In genomic region chr1:169941982-169942830, GRCh38 we compare ENCODE assay signal across 11 cellular contexts. TPM values are rescaled to one million over a fixed set of nuclear protein-coding genes. Genes with fewer than 3 reads are reported as not detected.
DNase-seq lines count a peak whose midpoint lies in the region; ATAC-seq, FAIRE-seq and TF ChIP-seq lines count a peak whose summit lies in the region.
"Had no signal": no experiment of that assay in that cellular context is flagged by ENCODE, and none has a peak within 500 bp of the region (broad histone marks: within the 10 kb centered on the region; RNA-seq: fewer than 3 reads in every experiment).

No MANE protein-coding gene starts in this region.

- peaks cover 16% of the 10 kb centered on the region for H3K4me1 Mint-ChIP-seq in nephron
- H3K4me1 Mint-ChIP-seq in stimulated activated naive B cell treated with anti-CD40 and anti-IgM and Interleukin-4, amounts not matched to agents 10 μg/mL and 1 μg/mL and 100 μg/mL, for 72 hours = no peaks in the 10 kb centered on the region
- no peaks in the 10 kb centered on the region for H3K4me1 Mint-ChIP-seq in stimulated activated memory B cell treated with anti-CD40 and anti-IgM and Interleukin-4, amounts not matched to agents 10 μg/mL and 1 μg/mL and 100 μg/mL, for 72 hours

- no peaks in the 10 kb centered on the region for H3K9me3 Mint-ChIP-seq in nephron
- H3K9me3 Mint-ChIP-seq in stimulated activated naive B cell treated with anti-CD40 and anti-IgM and Interleukin-4, amounts not matched to agents 10 μg/mL and 1 μg/mL and 100 μg/mL, for 72 hours = no peaks in the 10 kb centered on the region
- H3K9me3 Mint-ChIP-seq in stimulated activated memory B cell treated with anti-CD40 and anti-IgM and Interleukin-4, amounts not matched to agents 10 μg/mL and 1 μg/mL and 100 μg/mL, for 72 hours = no peaks in the 10 kb centered on the region

- H3K4me3 ChIP-seq in cardiac fibroblast (replicated peaks in 1 of 2; ENCODE audit: low read depth in 2 of 2, low read length in 2 of 2) = no peak overlapping the region
- H3K4me3 ChIP-seq: cardiac muscle cell, pancreas had no signal

- FAIRE-seq in RCC 7860 (lab: Jason Lieb, UNC) = no peak

- peak overlapping the region in 1 of 3 experiments; percentile 20 for H3K4me3 Mint-ChIP-seq in nephron
- H3K4me3 Mint-ChIP-seq in stimulated activated naive B cell treated with anti-CD40 and anti-IgM and Interleukin-4, amounts not matched to agents 10 μg/mL and 1 μg/mL and 100 μg/mL, for 72 hours = no peak overlapping the region
- no peak overlapping the region for H3K4me3 Mint-ChIP-seq in stimulated activated memory B cell treated with anti-CD40 and anti-IgM and Interleukin-4, amounts not matched to agents 10 μg/mL and 1 μg/mL and 100 μg/mL, for 72 hours

- TF ChIP-seq CTCF in cardiac fibroblast (IDR thresholded peaks at IDR 0.05; ENCODE audit: low read depth, low read length) (no peak), nephron (IDR thresholded peaks at IDR 0.05; ENCODE audit: unreplicated experiment in 3 of 3) (no peak)

- H3K27ac Mint-ChIP-seq in nephron = peak overlapping the region; percentile 86 to 92 (median 88)
- no peak overlapping the region for H3K27ac Mint-ChIP-seq in stimulated activated naive B cell treated with anti-CD40 and anti-IgM and Interleukin-4, amounts not matched to agents 10 μg/mL and 1 μg/mL and 100 μg/mL, for 72 hours
- no peak overlapping the region for H3K27ac Mint-ChIP-seq in stimulated activated memory B cell treated with anti-CD40 and anti-IgM and Interleukin-4, amounts not matched to agents 10 μg/mL and 1 μg/mL and 100 μg/mL, for 72 hours

- in situ Hi-C loops in Caki2 (cut with HindIII; ENCODE audit: low pct_unique_long_range_greater_than_20kb, low sequenced_read_pairs) = no loop called here

- no peak for ATAC-seq in stimulated activated naive B cell treated with anti-CD40 and anti-IgM and Interleukin-4, amounts not matched to agents 10 μg/mL and 1 μg/mL and 100 μg/mL, for 72 hours (replicated peaks)
- ATAC-seq in stimulated activated memory B cell treated with anti-CD40 and anti-IgM and Interleukin-4, amounts not matched to agents 10 μg/mL and 1 μg/mL and 100 μg/mL, for 72 hours = no peak
- ATAC-seq: left lobe of liver had no signal

- H3K27me3 Mint-ChIP-seq in nephron (ENCODE audit: low read depth) = no peaks in the 10 kb centered on the region
- no peaks in the 10 kb centered on the region for H3K27me3 Mint-ChIP-seq in stimulated activated naive B cell treated with anti-CD40 and anti-IgM and Interleukin-4, amounts not matched to agents 10 μg/mL and 1 μg/mL and 100 μg/mL, for 72 hours
- H3K27me3 Mint-ChIP-seq in stimulated activated memory B cell treated with anti-CD40 and anti-IgM and Interleukin-4, amounts not matched to agents 10 μg/mL and 1 μg/mL and 100 μg/mL, for 72 hours = no peaks in the 10 kb centered on the region

- H3K36me3 Mint-ChIP-seq in nephron (ENCODE audit: low read depth) = no peaks in the 10 kb centered on the region
- no peaks in the 10 kb centered on the region for H3K36me3 Mint-ChIP-seq in stimulated activated naive B cell treated with anti-CD40 and anti-IgM and Interleukin-4, amounts not matched to agents 10 μg/mL and 1 μg/mL and 100 μg/mL, for 72 hours
- H3K36me3 Mint-ChIP-seq in stimulated activated memory B cell treated with anti-CD40 and anti-IgM and Interleukin-4, amounts not matched to agents 10 μg/mL and 1 μg/mL and 100 μg/mL, for 72 hours = no peaks in the 10 kb centered on the region

- peak; percentile 78 for DNase-seq in Caki2 (ENCODE audit: low read depth)
- DNase-seq in HT-29 (ENCODE audit: low spot score) = peak; percentile 55
- peak; percentile 19 to 48 for DNase-seq in cardiac fibroblast (ENCODE audit: low read depth in 2 of 2)
- no peak for DNase-seq in RCC 7860 (ENCODE audit: low spot score)
- DNase-seq in NCI-H1694 treated with DMSO at 0.1 percent for 48 hours (lab: John Stamatoyannopoulos, UW) = no peak
- no peak for DNase-seq in stimulated activated naive B cell treated with anti-CD40 and anti-IgM and Interleukin-4, amounts not matched to agents 10 μg/mL and 1 μg/mL and 100 μg/mL, for 72 hours
- DNase-seq: pancreas had no signal

RNA-seq across cellular contexts. Expression of gene SCYL3, which starts 48.5 kb away (rescaled TPM):
- 3.5 and 8.2 TPM in 2 replicates for total RNA-seq in Caki2 (2014; rRNA removed; shearing (Covaris generic); ENCODE audit: low replicate concordance)
- 4.4 and 5.7 TPM in 2 replicates for total RNA-seq in HT-29 (2014; rRNA removed; shearing (Covaris generic))

Comparison
In these comparisons a context has a peak if more than half of its experiments do, and no peak if none do; other contexts are left out.
1. DNase-seq: peak in Caki2 (single experiment), HT-29 (single experiment) and cardiac fibroblast (2 of 2); none in RCC 7860 (single experiment), NCI-H1694 treated with DMSO at 0.1 percent for 48 hours (single experiment) and stimulated activated naive B cell treated with anti-CD40 and anti-IgM and Interleukin-4, amounts not matched to agents 10 μg/mL and 1 μg/mL and 100 μg/mL, for 72 hours (single experiment).
2. H3K27ac Mint-ChIP-seq: peak in nephron (3 of 3); none in stimulated activated naive B cell treated with anti-CD40 and anti-IgM and Interleukin-4, amounts not matched to agents 10 μg/mL and 1 μg/mL and 100 μg/mL, for 72 hours (single experiment) and stimulated activated memory B cell treated with anti-CD40 and anti-IgM and Interleukin-4, amounts not matched to agents 10 μg/mL and 1 μg/mL and 100 μg/mL, for 72 hours (single experiment).